ENCODE assay signal across 11 cellular contexts in the genomic region with DNA sequence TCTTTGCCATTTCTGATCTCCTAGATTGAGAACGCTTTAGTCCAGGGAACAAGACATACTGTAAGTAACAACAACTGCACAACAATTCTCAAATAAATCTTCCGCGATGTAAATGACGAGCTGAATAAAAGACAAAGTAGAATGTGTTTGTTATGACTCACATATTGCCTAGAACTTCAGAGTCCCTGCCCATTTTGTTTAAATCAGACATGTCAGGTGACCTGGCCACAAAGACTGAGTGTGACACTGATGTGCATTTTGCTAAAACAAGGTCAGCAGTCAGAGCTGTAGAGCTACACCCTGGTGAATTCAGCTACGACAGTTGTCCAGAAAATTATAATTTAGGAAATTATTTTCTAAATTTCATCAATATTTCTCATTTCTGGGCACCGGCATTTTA.
DNase-seq lines count a peak whose midpoint lies in the region; TF ChIP-seq lines count a peak whose summit lies in the region.
"Had no signal": no experiment of that assay in that cellular context is flagged by ENCODE, and none has a peak within 500 bp of the region (broad histone marks: within the 10 kb centered on the region; RNA-seq: fewer than 3 reads in every experiment).

No MANE protein-coding gene starts in this region.

- no peak overlapping the region for H3K14ac ChIP-seq in H9 (ENCODE audit: insufficient read depth, low read length)

- H3K56ac ChIP-seq in H9 (ENCODE audit: insufficient read length, low read depth, low read length) = no peak overlapping the region

- no peak overlapping the region for H2AK5ac ChIP-seq in H9 (ENCODE audit: insufficient read length, low read length)

- no peaks in the 10 kb centered on the region for H3K79me2 ChIP-seq in H9 (ENCODE audit: insufficient read depth, low read length)

- no peak overlapping the region for H3K23ac ChIP-seq in H9 (ENCODE audit: insufficient read length, low read depth, low read length)

- H3K4me1 Mint-ChIP-seq in immature natural killer cell (peaks cover 33 to 43% of the 10 kb centered on the region in 2 donors), H9 (peaks cover 10 to 12% of the 10 kb centered on the region in 2 experiments)

- H3K4me2 ChIP-seq in H9 (ENCODE audit: insufficient read depth, insufficient read length, low read length) = no peak overlapping the region

- H4K20me1 ChIP-seq in H9 (ENCODE audit: control insufficient read depth, insufficient read depth, insufficient read length) = no peaks in the 10 kb centered on the region

- no peaks in the 10 kb centered on the region for H3K27me3 ChIP-seq in H9 (ENCODE audit: insufficient read depth, low read length)
- H3K27me3 ChIP-seq: MG63, right lobe of liver had no signal

- H4K8ac ChIP-seq in H9 (replicated peaks; ENCODE audit: insufficient read length, low read depth, low read length) = no peak overlapping the region

- no peak overlapping the region for H2BK120ac ChIP-seq in H9 (ENCODE audit: low read depth, low read length, poor library complexity, severe bottlenecking)

- no peaks in the 10 kb centered on the region for H3K23me2 ChIP-seq in H9 (ENCODE audit: insufficient read length, low read depth, low read length, poor library complexity, severe bottlenecking)

- no peak overlapping the region for H2BK15ac ChIP-seq in H9 (ENCODE audit: low read depth, low read length)

- peak; percentile 45 for DNase-seq in stimulated activated naive CD4-positive, alpha-beta T cell treated with Interleukin-2 at 50 U/mL for 16 hours (lab: John Stamatoyannopoulos, UW)
- DNase-seq in stimulated activated naive CD4-positive, alpha-beta T cell (lab: John Stamatoyannopoulos, UW) = no peak
- peak; percentile 21 for DNase-seq in activated CD4-positive, alpha-beta T cell treated with anti-CD3 and anti-CD28 coated beads, Interleukin-2, amount 50 U/mL, for 1 hour
- DNase-seq in immature natural killer cell (peak; percentile 27 to 63 (median 32)), H9 (no peak), NCI-H774 (lab: John Stamatoyannopoulos, UW) (no peak), cerebellar cortex (ENCODE audit: low spot score) (no peak), NAMALWA (ENCODE audit: low spot score) (no peak)
- DNase-seq: Calu3, MG63, right lobe of liver had no signal

- no peak overlapping the region for H2BK20ac ChIP-seq in H9 (ENCODE audit: low read depth, low read length, poor library complexity, severe bottlenecking)

- H4K91ac ChIP-seq in H9 (ENCODE audit: insufficient read length, low read depth, low read length) = no peak overlapping the region

- no peak for TF ChIP-seq CTCF in H9 (conservative IDR thresholded peaks at IDR 0.05)

- no peak overlapping the region for H3K9ac ChIP-seq in H9 (ENCODE audit: extremely low read depth, insufficient read length, low read length)

- H3K9me3 Mint-ChIP-seq in immature natural killer cell (no peaks in the 10 kb centered on the region), H9 (peaks cover 0 to 4% of the 10 kb centered on the region in 2 experiments; a peak in 1 of 5 replicates)

- no peaks in the 10 kb centered on the region for H3K4me1 ChIP-seq in H9 (ENCODE audit: insufficient read depth, low read length)

- H3K36me3 Mint-ChIP-seq in immature natural killer cell (no peaks in the 10 kb centered on the region), H9 (ENCODE audit: insufficient read depth in 1 of 3, low read depth in 3 of 3) (peaks cover 0 to 4% (median 2%) of the 10 kb centered on the region in 3 experiments; a peak in 2 of 7 replicates)

- H3K27ac ChIP-seq in H9 (ENCODE audit: insufficient read length, low read depth, low read length) = no peak overlapping the region
- H3K27ac ChIP-seq: right lobe of liver had no signal

- peak overlapping the region; percentile 8 to 84 (median 72) for H3K4me3 Mint-ChIP-seq in immature natural killer cell
- H3K4me3 Mint-ChIP-seq in H9 = no peak overlapping the region

- H3K79me1 ChIP-seq in H9 (ENCODE audit: insufficient read depth, low read depth, low read length, poor library complexity, severe bottlenecking) = no peaks in the 10 kb centered on the region

- no peaks in the 10 kb centered on the region for H3K9me3 ChIP-seq in H9 (ENCODE audit: control insufficient read depth, low read depth, low read length)
- H3K9me3 ChIP-seq: MG63, right lobe of liver had no signal

- H2AFZ ChIP-seq in H9 (ENCODE audit: low read length) = no peak overlapping the region

- H2BK12ac ChIP-seq in H9 (ENCODE audit: insufficient read length, low read depth, low read length) = no peak overlapping the region

- H3K27ac Mint-ChIP-seq in immature natural killer cell (peak overlapping the region; percentile 38 to 95 (median 90)), H9 (no peak overlapping the region)

- no peak overlapping the region for H3K18ac ChIP-seq in H9 (ENCODE audit: insufficient read length, low read depth, low read length)

- H3T11ph ChIP-seq in H9 (ENCODE audit: low read length) = no peak overlapping the region

- no CpG with 5 or more reads among the region's 6 CpGs for WGBS in H9 (ENCODE audit: extremely low coverage, insufficient read length, low lambda C conversion rate)

- no peak overlapping the region for H3K4ac ChIP-seq in H9 (ENCODE audit: low read depth, low read length)

- no peak overlapping the region for H2BK5ac ChIP-seq in H9 (ENCODE audit: insufficient read length, low read length)

- H4K5ac ChIP-seq in H9 (ENCODE audit: insufficient read length, low read depth, low read length) = no peak overlapping the region

- H3K27me3 Mint-ChIP-seq in immature natural killer cell (ENCODE audit: low read depth in 3 of 3) (peaks cover 0 to 3% (median 2%) of the 10 kb centered on the region in 3 donors), H9 (ENCODE audit: low read depth) (no peaks in the 10 kb centered on the region)

Comparison
In these comparisons a context has a peak if more than half of its experiments do, and no peak if none do; other contexts are left out.
1. DNase-seq: peak in stimulated activated naive CD4-positive, alpha-beta T cell treated with Interleukin-2 at 50 U/mL for 16 hours (single experiment), activated CD4-positive, alpha-beta T cell treated with anti-CD3 and anti-CD28 coated beads, Interleukin-2, amount 50 U/mL, for 1 hour (single experiment) and immature natural killer cell (3 of 3); none in stimulated activated naive CD4-positive, alpha-beta T cell (0 of 6), H9 (single experiment), NCI-H774 (single experiment), cerebellar cortex (single experiment) and NAMALWA (single experiment).
2. H3K27ac Mint-ChIP-seq: peak in immature natural killer cell (6 of 6); none in H9 (0 of 3).
3. H3K4me3 Mint-ChIP-seq: peak in immature natural killer cell (5 of 5); none in H9 (0 of 2).